1 cellular context compared by ENCODE assay signal in genomic region chrX:30957753-30958152, GRCh38.
TF ChIP-seq lines count a peak whose summit lies in the region.

No MANE protein-coding gene starts in this region.

TF ChIP-seq in K562, 482 proteins besides CTCF, POLR2A, EP300 and RAD21 (continued from another document):
- TF ChIP-seq PBX2 (CRISPR knock-in tag; IDR thresholded peaks at IDR 0.05; ENCODE audit: low read depth) (no peak), PBX2 (tag; conservative IDR thresholded peaks at IDR 0.05; ENCODE audit: low read depth) (peak; percentile 76), SOX6 (IDR thresholded peaks at IDR 0.05) (peak; percentile 82), ESRRA (IDR thresholded peaks at IDR 0.05; ENCODE audit: borderline replicate concordance, low read depth) (peak; percentile 39; the same call in 1 of the 2 replicates), E2F5 (CRISPR knock-in tag; IDR thresholded peaks at IDR 0.05) (no peak), MEIS2 (IDR thresholded peaks at IDR 0.05; ENCODE audit: partially characterized antibody) (peak; percentile 61), ARID2 (IDR thresholded peaks at IDR 0.05) (no peak), NR2C2 (CRISPR knock-in tag; IDR thresholded peaks at IDR 0.05) (no peak), NR2C2 (tag; IDR thresholded peaks at IDR 0.05) (peak; percentile 48), JUND (IDR thresholded peaks at IDR 0.05; ENCODE audit: borderline replicate concordance, low read depth, low read length) (peak; percentile 64; the same call in 1 of the 2 replicates), JUND (tag; IDR thresholded peaks at IDR 0.05; ENCODE audit: borderline replicate concordance, low read depth, low read length) (peak; percentile 67; the same call in 2 of the 3 replicates)
